In genomic region chr2:24040511-24040910, GRCh38 we compare ENCODE assay signal across 32 cellular contexts. TPM values are rescaled to one million over a fixed set of nuclear protein-coding genes. Genes with fewer than 3 reads are reported as not detected.
"Had no signal": no experiment of that assay in that cellular context is flagged by ENCODE, and none has a peak within 500 bp of the region (broad histone marks: within the 10 kb centered on the region; RNA-seq: fewer than 3 reads in every experiment).

No MANE protein-coding gene starts in this region.

- H3K4me3 ChIP-seq: adrenal gland, body of pancreas, breast epithelium had no signal

- H3K27me3 ChIP-seq: adrenal gland, body of pancreas, brain microvascular endothelial cell, breast epithelium had no signal

- H3K9me3 ChIP-seq: adrenal gland, body of pancreas, breast epithelium had no signal

- H3K4me1 ChIP-seq: adrenal gland, body of pancreas, breast epithelium had no signal

- ATAC-seq: activated CD8-positive, alpha-beta T cell treated with anti-CD3 and anti-CD28 coated beads for 36 hours; activated naive CD4-positive, alpha-beta T cell treated with anti-CD3 and anti-CD28 coated beads, Interleukin-2, amount 50 U/mL, for 72 hours; activated T-cell treated with anti-CD3 and anti-CD28 coated beads, Interleukin-2, amount 50 U/mL, for 4 hours; activated T-cell treated with anti-CD3 and anti-CD28 coated beads, Interleukin-2, amount 50 U/mL, for 72 hours; activated T-helper 17 cell treated with anti-CD3 and anti-CD28 coated beads, Interleukin-2, amount 50 U/mL, for 72 hours; body of pancreas had no signal

- DNase-seq: activated B cell treated with CpG ODN at 0.5 μM for 24 hours; activated CD4-positive, alpha-beta memory T cell treated with anti-CD3 and anti-CD28 coated beads for 36 hours; activated CD4-positive, alpha-beta T cell treated with anti-CD3 and anti-CD28 coated beads for 4 hours; activated CD4-positive, alpha-beta T cell treated with anti-CD3 and anti-CD28 coated beads, Interleukin-2, amount 10 ng/mL, durations not matched to agents 24 days and 14 days; activated CD4-positive, alpha-beta T cell treated with anti-CD3 and anti-CD28 coated beads, Interleukin-2, amount 50 U/mL, for 1 hour; activated CD4-positive, alpha-beta T cell treated with anti-CD3 and anti-CD28 coated beads, Interleukin-2, amount 50 U/mL, for 4 hours; activated CD8-positive, alpha-beta memory T cell treated with anti-CD3 and anti-CD28 coated beads, Interleukin-2, amount 50 U/mL, for 4 hours; activated CD8-positive, alpha-beta T cell treated with anti-CD3 and anti-CD28 coated beads for 36 hours; activated gamma-delta T cell treated with Interleukin-2 at 50 U/mL for 16 hours; activated naive CD4-positive, alpha-beta T cell; activated naive CD4-positive, alpha-beta T cell treated with anti-CD3 and anti-CD28 coated beads for 36 hours; activated naive CD4-positive, alpha-beta T cell treated with anti-CD3 and anti-CD28 coated beads, Interleukin-2, amount 50 U/mL, for 16 hours; activated naive CD8-positive, alpha-beta T cell treated with anti-CD3 and anti-CD28 coated beads for 36 hours; activated T-cell treated with anti-CD3 and anti-CD28 coated beads for 4 hours; activated T-cell treated with anti-CD3 and anti-CD28 coated beads, Interleukin-2, amount 50 U/mL, for 1 hour; activated T-cell treated with anti-CD3 and anti-CD28 coated beads, Interleukin-2, amount 50 U/mL, for 4 hours; activated T-cell treated with anti-CD3 and anti-CD28 coated beads, Interleukin-2, amount 50 U/mL, for 72 hours; adrenal gland; amniotic stem cell; aorta; body of pancreas; brain microvascular endothelial cell; central memory CD4-positive, alpha-beta T cell; T-helper 1 cell; T-helper 2 cell; T-helper 9 cell had no signal

- H3K27ac ChIP-seq: adrenal gland, body of pancreas, brain microvascular endothelial cell, breast epithelium, VCaP had no signal

- H3K36me3 ChIP-seq: breast epithelium had no signal

RNA-seq across cellular contexts. Expression of gene MFSD2B, which starts 30.6 kb away (rescaled TPM):
- total RNA-seq: activated B cell treated with CpG ODN at 0.5 μM for 24 hours; activated T-helper 1 cell treated with anti-CD3 and anti-CD28 coated beads, Interleukin-12 subunit alpha, Interleukin-12 subunit beta, Interleukin-2, Interleukin-4 antibody, amounts not matched to agents 30 ng/mL and 10 ng/mL and 1 ng/mL, durations not matched to agents 14 hours and 24 hours and 36 hours; activated T-helper 17 cell treated with anti-CD3 and anti-CD28 coated beads, Interleukin-2, amount 50 U/mL, for 72 hours; body of pancreas; breast epithelium; cardiac septum had no signal
